9 cellular contexts compared by ENCODE assay signal in genomic region chr14:42224053-42224888, GRCh38.
A peak's percentile ranks its signal among the peaks of the same experiment; 100 is the strongest.
DNase-seq lines count a peak whose midpoint lies in the region; ATAC-seq and TF ChIP-seq lines count a peak whose summit lies in the region.
"Had no signal": no experiment of that assay in that cellular context is flagged by ENCODE, and none has a peak within 500 bp of the region (broad histone marks: within the 10 kb centered on the region; RNA-seq: fewer than 3 reads in every experiment).

No MANE protein-coding gene starts in this region.

- TF ChIP-seq CTCF in activated CD8-positive, alpha-beta T cell treated with anti-CD3 and anti-CD28 coated beads for 36 hours (IDR thresholded peaks at IDR 0.05) = peak; percentile 62
- TF ChIP-seq CTCF in nephron (IDR thresholded peaks at IDR 0.05; ENCODE audit: unreplicated experiment in 3 of 3) = peak; percentile 89 to 94 (median 90)

- H3K4me3 ChIP-seq in SK-N-MC = 0 out of 2 replicates have a peak overlapping the region, but pooled peaks have one; percentile 4

- no peaks in the 10 kb centered on the region for H3K9me3 ChIP-seq in SK-N-MC (ENCODE audit: low read depth, low read length)

- peaks cover 4% of the 10 kb centered on the region for H3K9me3 Mint-ChIP-seq in activated CD8-positive, alpha-beta T cell treated with anti-CD3 and anti-CD28 coated beads for 36 hours
- peaks cover 5% of the 10 kb centered on the region for H3K9me3 Mint-ChIP-seq in activated CD8-positive, alpha-beta T cell treated with anti-CD3 and anti-CD28 coated beads, Interleukin-2, amount 10 ng/mL, durations not matched to agents 7 days and 5 days (ENCODE audit: insufficient read depth)
- H3K9me3 Mint-ChIP-seq in nephron = peaks cover 3% of the 10 kb centered on the region

- peak overlapping the region; percentile 76 for H3K27ac ChIP-seq in SK-N-MC

- no peaks in the 10 kb centered on the region for H3K36me3 ChIP-seq in SK-N-MC (ENCODE audit: insufficient read depth, low read length)

- no peak overlapping the region for H3K27ac Mint-ChIP-seq in activated CD8-positive, alpha-beta T cell treated with anti-CD3 and anti-CD28 coated beads for 36 hours
- H3K27ac Mint-ChIP-seq in activated CD8-positive, alpha-beta T cell treated with anti-CD3 and anti-CD28 coated beads, Interleukin-2, amount 10 ng/mL, durations not matched to agents 7 days and 5 days = no peak overlapping the region
- H3K27ac Mint-ChIP-seq in nephron = peak overlapping the region; percentile 8 to 56 (median 54)
- H3K27ac Mint-ChIP-seq: dendritic cell treated with granulocyte-macrophage colony-stimulating factor and Interleukin-4, amounts not matched to agents 40 ng/mL and 50 ng/mL, for 4 days had no signal

- intact Hi-C loops in activated CD8-positive, alpha-beta T cell treated with anti-CD3 and anti-CD28 coated beads for 36 hours (cut with micrococcal nuclease) = no loop called here

- POLR2A ChIA-PET in activated CD8-positive, alpha-beta T cell treated with anti-CD3 and anti-CD28 coated beads for 36 hours (lab: Charles Lee) = no interaction called here
- POLR2A ChIA-PET in activated CD8-positive, alpha-beta T cell treated with anti-CD3 and anti-CD28 coated beads, Interleukin-2, amount 10 ng/mL, durations not matched to agents 7 days and 5 days (lab: Charles Lee) = no interaction called here

- ATAC-seq in activated CD8-positive, alpha-beta T cell treated with anti-CD3 and anti-CD28 coated beads for 36 hours = no peak
- no peak for ATAC-seq in activated CD8-positive, alpha-beta T cell treated with anti-CD3 and anti-CD28 coated beads, Interleukin-2, amount 10 ng/mL, durations not matched to agents 7 days and 5 days
- ATAC-seq in GM19351 (IDR thresholded peaks at IDR 0.05; ENCODE audit: unreplicated experiment) = no peak

- no peaks in the 10 kb centered on the region for H3K27me3 Mint-ChIP-seq in activated CD8-positive, alpha-beta T cell treated with anti-CD3 and anti-CD28 coated beads for 36 hours
- H3K27me3 Mint-ChIP-seq in activated CD8-positive, alpha-beta T cell treated with anti-CD3 and anti-CD28 coated beads, Interleukin-2, amount 10 ng/mL, durations not matched to agents 7 days and 5 days (ENCODE audit: low read depth) = no peaks in the 10 kb centered on the region
- H3K27me3 Mint-ChIP-seq in nephron (ENCODE audit: low read depth) = no peaks in the 10 kb centered on the region
- H3K27me3 Mint-ChIP-seq: dendritic cell treated with granulocyte-macrophage colony-stimulating factor and Interleukin-4, amounts not matched to agents 40 ng/mL and 50 ng/mL, for 4 days had no signal

- H3K36me3 Mint-ChIP-seq in activated CD8-positive, alpha-beta T cell treated with anti-CD3 and anti-CD28 coated beads for 36 hours (ENCODE audit: low read depth) = no peaks in the 10 kb centered on the region
- no peaks in the 10 kb centered on the region for H3K36me3 Mint-ChIP-seq in activated CD8-positive, alpha-beta T cell treated with anti-CD3 and anti-CD28 coated beads, Interleukin-2, amount 10 ng/mL, durations not matched to agents 7 days and 5 days (ENCODE audit: low read depth)
- no peaks in the 10 kb centered on the region for H3K36me3 Mint-ChIP-seq in nephron (ENCODE audit: low read depth)

- DNase-seq in activated CD8-positive, alpha-beta T cell treated with anti-CD3 and anti-CD28 coated beads for 36 hours = peak; percentile 35
- DNase-seq in activated CD8-positive, alpha-beta T cell treated with anti-CD3 and anti-CD28 coated beads, Interleukin-2, amount 10 ng/mL, durations not matched to agents 7 days and 5 days = no peak
- DNase-seq in NCI-H1092 (lab: John Stamatoyannopoulos, UW) (peak; percentile 86), SK-N-MC (ENCODE audit: low read depth, low spot score) (peak; percentile 76), fibroblast of gingiva (ENCODE audit: low read depth) (peak; percentile 62), mesenteric fat pad (ENCODE audit: low spot score) (no peak)

- H3K4me3 Mint-ChIP-seq in activated CD8-positive, alpha-beta T cell treated with anti-CD3 and anti-CD28 coated beads for 36 hours = no peak overlapping the region
- no peak overlapping the region for H3K4me3 Mint-ChIP-seq in activated CD8-positive, alpha-beta T cell treated with anti-CD3 and anti-CD28 coated beads, Interleukin-2, amount 10 ng/mL, durations not matched to agents 7 days and 5 days
- no peak overlapping the region for H3K4me3 Mint-ChIP-seq in nephron
- H3K4me3 Mint-ChIP-seq: dendritic cell treated with granulocyte-macrophage colony-stimulating factor and Interleukin-4, amounts not matched to agents 40 ng/mL and 50 ng/mL, for 4 days had no signal

- no peaks in the 10 kb centered on the region for H3K4me1 Mint-ChIP-seq in activated CD8-positive, alpha-beta T cell treated with anti-CD3 and anti-CD28 coated beads for 36 hours (ENCODE audit: low read depth)
- no peaks in the 10 kb centered on the region for H3K4me1 Mint-ChIP-seq in activated CD8-positive, alpha-beta T cell treated with anti-CD3 and anti-CD28 coated beads, Interleukin-2, amount 10 ng/mL, durations not matched to agents 7 days and 5 days (ENCODE audit: low read depth)
- H3K4me1 Mint-ChIP-seq in nephron = peaks cover 24% of the 10 kb centered on the region

- CTCF ChIA-PET in activated CD8-positive, alpha-beta T cell treated with anti-CD3 and anti-CD28 coated beads for 36 hours (lab: Charles Lee) = no interaction called here
- CTCF ChIA-PET in activated CD8-positive, alpha-beta T cell treated with anti-CD3 and anti-CD28 coated beads, Interleukin-2, amount 10 ng/mL, durations not matched to agents 7 days and 5 days (lab: Charles Lee) = no interaction called here

- no peak overlapping the region for H3K9ac ChIP-seq in SK-N-MC (ENCODE audit: insufficient read length)

Comparison
In these comparisons a context has a peak if more than half of its experiments do, and no peak if none do; other contexts are left out.
1. DNase-seq: peak in activated CD8-positive, alpha-beta T cell treated with anti-CD3 and anti-CD28 coated beads for 36 hours (single experiment), NCI-H1092 (single experiment), SK-N-MC (single experiment) and fibroblast of gingiva (single experiment); none in activated CD8-positive, alpha-beta T cell treated with anti-CD3 and anti-CD28 coated beads, Interleukin-2, amount 10 ng/mL, durations not matched to agents 7 days and 5 days (single experiment) and mesenteric fat pad (single experiment).
2. H3K27ac Mint-ChIP-seq: peak in nephron (3 of 3); none in activated CD8-positive, alpha-beta T cell treated with anti-CD3 and anti-CD28 coated beads for 36 hours (single experiment) and activated CD8-positive, alpha-beta T cell treated with anti-CD3 and anti-CD28 coated beads, Interleukin-2, amount 10 ng/mL, durations not matched to agents 7 days and 5 days (single experiment).